In the genomic region with DNA sequence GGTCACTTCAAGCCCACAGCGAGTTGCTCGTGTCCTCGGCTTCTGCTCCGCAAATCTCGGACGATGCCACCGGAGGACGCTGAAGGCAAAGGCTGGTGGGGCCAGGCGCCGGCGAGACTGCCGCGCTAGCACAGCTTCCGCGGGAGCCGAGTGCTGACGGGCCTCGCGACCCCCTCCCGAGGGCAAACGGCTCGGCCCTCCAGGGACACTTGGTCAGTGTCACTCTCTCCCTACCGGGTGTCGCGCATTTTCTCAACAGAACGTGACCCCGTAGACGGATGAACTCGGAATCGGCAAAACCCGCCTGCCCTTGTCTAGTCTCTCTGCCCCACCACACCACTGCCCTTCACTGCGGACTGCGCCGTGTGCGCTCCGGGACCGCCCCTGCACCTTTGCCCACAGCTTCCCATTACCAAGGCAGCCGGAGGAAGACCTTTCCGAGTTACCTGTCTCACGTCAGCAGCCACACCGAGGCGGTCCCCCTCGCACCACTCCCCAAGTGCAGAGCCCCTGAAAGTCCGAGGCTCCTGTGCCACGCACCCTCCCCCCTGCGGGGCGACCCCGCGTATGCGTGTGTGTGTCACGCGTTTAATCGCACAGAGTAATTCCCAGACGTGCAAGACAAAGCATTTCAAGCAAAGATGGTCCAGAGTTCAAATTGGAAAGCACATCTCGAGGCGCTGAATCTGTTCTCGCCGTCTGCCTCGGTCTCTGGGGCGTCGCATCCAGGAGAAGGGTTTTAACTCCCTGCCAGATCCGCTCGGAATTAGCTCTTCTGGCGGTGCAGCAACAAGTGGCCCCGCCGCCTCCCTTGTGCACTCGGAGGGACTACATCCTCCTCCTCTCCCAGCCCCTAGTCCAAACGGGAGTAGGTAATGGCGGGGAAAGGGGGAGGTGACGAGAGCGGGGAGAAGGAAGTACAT, we compare ENCODE assay signal across 8 cellular contexts.
DNase-seq lines count a peak whose midpoint lies in the region; ATAC-seq and TF ChIP-seq lines count a peak whose summit lies in the region.

No MANE protein-coding gene starts in this region.

- H3K9me2 ChIP-seq in GM23248 (ENCODE audit: insufficient read depth): no peaks in the 10 kb centered on the region

- peak overlapping the region; percentile 74 to 93 for H3K4me3 Mint-ChIP-seq in CD14-positive monocyte
- peak overlapping the region; percentile 71 to 80 for H3K4me3 Mint-ChIP-seq in effector memory CD8-positive, alpha-beta T cell

- H3K9me3 Mint-ChIP-seq in CD14-positive monocyte: peaks cover 0 to 49% (median 41%) of the 10 kb centered on the region in 7 donors
- no peaks in the 10 kb centered on the region for H3K9me3 Mint-ChIP-seq in effector memory CD8-positive, alpha-beta T cell

- H3K4me3 ChIP-seq in GM23248 (peak overlapping the region; percentile 64), muscle layer of colon (ENCODE audit: low read depth in 1 of 2, low read length in 2 of 2) (peak overlapping the region; percentile 34 to 47)

- intact Hi-C loops in CD14-positive monocyte (cut with micrococcal nuclease): no loop called here

- WGBS in GM23248 (ENCODE audit: low coverage in 1 of 2, low lambda C conversion rate in 2 of 2, missing lambda C conversion rate in 2 of 2), 2 experiments: 3 to 4% methylated on average over 71 of the region's 71 CpGs

- H3F3A ChIP-seq in GM23248 (ENCODE audit: insufficient read depth): peaks cover 15% of the 10 kb centered on the region; the same call in 1 of the 2 replicates

- H4K20me1 ChIP-seq in GM23248 (ENCODE audit: insufficient read depth): no peaks in the 10 kb centered on the region

- POLR2A ChIA-PET in RWPE1 (lab: Yijun Ruan, JAX; ENCODE audit: low non-redundant PET): no interaction called here

- CTCF ChIA-PET in RWPE1 (lab: Yijun Ruan, JAX): interaction anchor here (0.5 to 1.9 kb wide), 4 partner anchors 70 to 269 kb away, joined by 3 to 4 read pairs (median 4); no protein-coding TSS in a partner anchor

- TF ChIP-seq CTCF in CD14-positive monocyte (IDR thresholded peaks at IDR 0.05) (no peak), RWPE1 (conservative IDR thresholded peaks at IDR 0.05; ENCODE audit: low read depth) (peak; percentile 69)

- H3K4me1 ChIP-seq in GM23248 (ENCODE audit: insufficient read depth): peaks cover 26% of the 10 kb centered on the region
- H3K4me1 ChIP-seq in muscle layer of colon (ENCODE audit: insufficient read depth, low read length): peaks cover 28% of the 10 kb centered on the region

- peak overlapping the region in 1 of 7 donors; percentile 58 for H3K27ac Mint-ChIP-seq in CD14-positive monocyte
- no peak overlapping the region for H3K27ac Mint-ChIP-seq in effector memory CD8-positive, alpha-beta T cell

- H3K9me3 ChIP-seq in GM23248 (ENCODE audit: low read depth): no peaks in the 10 kb centered on the region
- H3K9me3 ChIP-seq in muscle layer of colon (ENCODE audit: low read length): peaks cover 4% of the 10 kb centered on the region

- in situ Hi-C loops in GM23248 (cut with MboI): no loop called here

- peaks cover 43% of the 10 kb centered on the region for H3K4me1 Mint-ChIP-seq in CD14-positive monocyte
- peaks cover 22 to 33% of the 10 kb centered on the region in 2 donors for H3K4me1 Mint-ChIP-seq in effector memory CD8-positive, alpha-beta T cell (ENCODE audit: low read depth in 2 of 2)

- peak overlapping the region; percentile 74 for H2AFZ ChIP-seq in GM23248

- H3K27ac ChIP-seq in GM23248 (no peak overlapping the region), RWPE1 (peak overlapping the region; percentile 87), muscle layer of colon (ENCODE audit: low read depth, low read length) (no peak overlapping the region)

- H3K79me2 ChIP-seq in GM23248 (ENCODE audit: insufficient read depth): no peaks in the 10 kb centered on the region

- no peak overlapping the region for H3K9ac ChIP-seq in GM23248
- no peak overlapping the region for H3K9ac ChIP-seq in muscle layer of colon (ENCODE audit: low read length)

- peaks cover 84 to 94% (median 90%) of the 10 kb centered on the region in 3 donors for H3K27me3 Mint-ChIP-seq in CD14-positive monocyte (ENCODE audit: low read depth in 3 of 3)
- peaks cover 83 to 96% of the 10 kb centered on the region in 2 donors for H3K27me3 Mint-ChIP-seq in effector memory CD8-positive, alpha-beta T cell

- H3K4me2 ChIP-seq in GM23248 (ENCODE audit: unreplicated experiment): peak overlapping the region; percentile 76

- DNase-seq in CD14-positive monocyte (ENCODE audit: low spot score) (no peak), GM23248 (peak; percentile 58), RWPE1 (ENCODE audit: low spot score) (peak; percentile 23), SKM-1 (lab: John Stamatoyannopoulos, UW; ENCODE audit: unreplicated experiment) (no peak)
- DNase-seq in effector memory CD8-positive, alpha-beta T cell: no peak

- H3K36me3 ChIP-seq in GM23248 (ENCODE audit: low read depth): no peaks in the 10 kb centered on the region
- H3K36me3 ChIP-seq in muscle layer of colon (ENCODE audit: insufficient read depth, low read length): no peaks in the 10 kb centered on the region

- no peak for ATAC-seq in effector memory CD8-positive, alpha-beta T cell (replicated peaks)
- ATAC-seq in HG03354 (IDR thresholded peaks at IDR 0.05; ENCODE audit: poor library complexity, severe bottlenecking, unreplicated experiment): no peak
- ATAC-seq in HG03108 (IDR thresholded peaks at IDR 0.05; ENCODE audit: unreplicated experiment): no peak

- H3K27me3 ChIP-seq in GM23248 (replicated peaks; ENCODE audit: insufficient read depth): peaks cover 62% of the 10 kb centered on the region
- peaks cover 47 to 79% of the 10 kb centered on the region in 2 donors for H3K27me3 ChIP-seq in muscle layer of colon (ENCODE audit: control insufficient read depth in 1 of 2, insufficient read depth in 2 of 2, low read length in 2 of 2)

- H3K36me3 Mint-ChIP-seq in CD14-positive monocyte: peaks cover 14 to 22% of the 10 kb centered on the region in 2 donors
- no peaks in the 10 kb centered on the region for H3K36me3 Mint-ChIP-seq in effector memory CD8-positive, alpha-beta T cell (ENCODE audit: insufficient read depth)

Comparison
In these comparisons a context has a peak if more than half of its experiments do, and no peak if none do; other contexts are left out.
1. DNase-seq: peak in GM23248 (single experiment) and RWPE1 (single experiment); none in CD14-positive monocyte (single experiment), effector memory CD8-positive, alpha-beta T cell (0 of 3) and SKM-1 (single experiment).